ENCODE assay signal across 8 cellular contexts in the genomic region with DNA sequence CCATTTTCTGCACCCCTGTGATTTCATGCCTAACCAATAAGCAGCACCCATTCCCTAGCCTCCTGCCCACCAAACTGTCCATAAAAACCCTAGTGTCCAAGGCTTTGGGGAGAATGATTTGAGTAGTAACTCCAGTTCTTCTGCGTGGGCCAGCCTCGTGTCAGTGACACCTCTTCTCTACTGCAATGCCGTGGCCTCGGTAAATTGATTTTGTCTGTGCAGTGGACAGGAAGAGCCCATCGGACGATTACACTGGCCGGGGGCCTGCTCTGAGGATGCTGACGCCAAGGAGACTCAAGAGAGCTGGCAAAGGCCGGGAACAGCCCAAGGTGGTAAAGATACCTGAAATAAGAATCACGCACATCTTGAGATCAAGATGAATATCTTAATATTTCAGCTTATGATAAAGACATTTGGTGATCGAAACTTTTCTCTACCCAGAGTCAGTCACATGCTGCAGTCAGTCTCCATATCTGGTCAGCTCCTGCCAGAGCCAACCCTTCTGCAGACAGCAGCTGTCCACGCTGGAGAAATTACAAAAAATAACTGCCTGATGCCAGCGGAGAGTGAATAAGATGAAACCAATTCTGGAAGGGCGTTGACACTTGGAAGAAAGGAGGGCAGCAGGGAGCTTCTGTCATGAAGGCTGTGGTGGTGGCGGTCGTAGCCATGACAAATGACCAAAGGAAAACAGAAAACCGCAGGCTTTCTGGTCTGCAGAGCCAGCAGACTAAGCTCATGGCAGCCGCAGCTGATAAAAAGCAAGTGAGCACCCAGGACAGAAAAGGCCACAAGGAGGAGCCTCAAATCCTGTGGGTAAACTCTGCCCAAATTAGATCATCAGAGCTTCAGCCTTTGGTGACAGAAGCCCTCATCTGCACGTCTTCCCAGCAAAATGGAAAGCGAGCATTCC. TPM values are rescaled to one million over a fixed set of nuclear protein-coding genes. Genes with fewer than 3 reads are reported as not detected.
DNase-seq lines count a peak whose midpoint lies in the region; ATAC-seq and TF ChIP-seq lines count a peak whose summit lies in the region.

No MANE protein-coding gene starts in this region.

- TF ChIP-seq EP300 in esophagus muscularis mucosa (IDR thresholded peaks at IDR 0.05) = no peak

- no peak overlapping the region for H3K9ac ChIP-seq in BLaER1
- peak overlapping the region; percentile 30; the same call in 1 of the 2 replicates for H3K9ac ChIP-seq in OCI-LY3 (ENCODE audit: low read length)

- H3K9me3 ChIP-seq in BLaER1 (no peaks in the 10 kb centered on the region), OCI-LY3 (ENCODE audit: insufficient read depth, low read length) (no peaks in the 10 kb centered on the region), esophagus muscularis mucosa (no peaks in the 10 kb centered on the region), gastrocnemius medialis (no peaks in the 10 kb centered on the region)

- H3K4me2 ChIP-seq in BLaER1 (peak overlapping the region; percentile 95), OCI-LY3 (ENCODE audit: low read length) (peak overlapping the region; percentile 48)

- WGBS in esophagus muscularis mucosa = 58% methylated on average over 16 of the region's 20 CpGs

- H2AFZ ChIP-seq in OCI-LY3 (ENCODE audit: low read depth, low read length) = no peak overlapping the region

- no peak overlapping the region for H3K4me3 ChIP-seq in BLaER1
- peak overlapping the region; percentile 15; the same call in 1 of the 2 replicates for H3K4me3 ChIP-seq in OCI-LY3 (ENCODE audit: low read length)
- no peak overlapping the region for H3K4me3 ChIP-seq in esophagus muscularis mucosa
- peak overlapping the region in 2 of 4 donors; percentile 14 to 42 for H3K4me3 ChIP-seq in gastrocnemius medialis

- H3K27me3 ChIP-seq in BLaER1 = no peaks in the 10 kb centered on the region
- H3K27me3 ChIP-seq in OCI-LY3 (ENCODE audit: low read depth, low read length) = no peaks in the 10 kb centered on the region
- peaks cover 0 to 9% (median 0%) of the 10 kb centered on the region in 4 donors for H3K27me3 ChIP-seq in esophagus muscularis mucosa
- H3K27me3 ChIP-seq in gastrocnemius medialis = no peaks in the 10 kb centered on the region

- no peak for TF ChIP-seq POLR2A in esophagus muscularis mucosa (IDR thresholded peaks at IDR 0.05; ENCODE audit: low read depth)
- no peak for TF ChIP-seq POLR2A in gastrocnemius medialis (IDR thresholded peaks at IDR 0.05)

- no peaks in the 10 kb centered on the region for H4K20me1 ChIP-seq in BLaER1
- H4K20me1 ChIP-seq in OCI-LY3 (ENCODE audit: insufficient read depth, low read length) = no peaks in the 10 kb centered on the region

- no peaks in the 10 kb centered on the region for H3K36me3 ChIP-seq in BLaER1
- H3K36me3 ChIP-seq in OCI-LY3 (replicated peaks; ENCODE audit: low read depth, low read length) = peaks cover 3% of the 10 kb centered on the region
- no peaks in the 10 kb centered on the region for H3K36me3 ChIP-seq in esophagus muscularis mucosa
- H3K36me3 ChIP-seq in gastrocnemius medialis = no peaks in the 10 kb centered on the region

- TF ChIP-seq CTCF in OCI-LY3 (IDR thresholded peaks at IDR 0.05; ENCODE audit: low read depth, low read length) = peak; percentile 55
- peak; percentile 28 to 48 (median 45) for TF ChIP-seq CTCF in esophagus muscularis mucosa (IDR thresholded peaks at IDR 0.05)
- TF ChIP-seq CTCF in gastrocnemius medialis (IDR thresholded peaks at IDR 0.05 in 4 of 5, conservative IDR thresholded peaks at IDR 0.05 in 1 of 5) = peak in 4 of 5 experiments; percentile 26 to 46 (median 32)

- no peaks in the 10 kb centered on the region for H3K79me2 ChIP-seq in OCI-LY3 (ENCODE audit: low read length)

- in situ Hi-C loops in gastrocnemius medialis (cut with MboI; ENCODE audit: low sequenced_read_pairs in 4 of 4) = loop anchor here in 3 of 4 donors (25.0 kb wide), 2 partner anchors 95 to 330 kb away; no protein-coding TSS in a partner anchor

- DNase-seq in esophagus muscularis mucosa (ENCODE audit: extremely low spot score) (no peak), gastrocnemius medialis (peak in 1 of 2 donors; percentile 25)
- no peak for DNase-seq in stimulated activated CD4-positive, alpha-beta T cell treated with anti-CD3 and anti-CD28 coated beads, Interleukin-1b, Interleukin-23, amount 100 ng/mL, for 48 hours

- H3K27ac ChIP-seq in BLaER1 (no peak overlapping the region), OCI-LY3 (ENCODE audit: low read length) (peak overlapping the region; percentile 100), esophagus muscularis mucosa (replicated peaks in 1 of 4) (no peak overlapping the region), gastrocnemius medialis (peak overlapping the region in 3 of 4 donors; percentile 19 to 49 (median 28))

- H3K4me1 ChIP-seq in BLaER1 (peaks cover 77% of the 10 kb centered on the region), OCI-LY3 (ENCODE audit: low read length) (peaks cover 92% of the 10 kb centered on the region), esophagus muscularis mucosa (peaks cover 4 to 12% (median 8%) of the 10 kb centered on the region in 4 donors), gastrocnemius medialis (peaks cover 9 to 12% of the 10 kb centered on the region in 2 donors)

- ATAC-seq in GM21786 (IDR thresholded peaks at IDR 0.05; ENCODE audit: unreplicated experiment) = peak; percentile 42
- peak; percentile 78 to 85 for ATAC-seq in gastrocnemius medialis
- no peak for ATAC-seq in GM18870 (IDR thresholded peaks at IDR 0.05; ENCODE audit: unreplicated experiment)
- ATAC-seq in GM18868 (IDR thresholded peaks at IDR 0.05; ENCODE audit: unreplicated experiment) = no peak

- intact Hi-C loops in esophagus muscularis mucosa (cut with DNase I) = loop anchor here (5.0 kb wide), 1 partner anchor 70 kb away; no protein-coding TSS in a partner anchor
- intact Hi-C loops in gastrocnemius medialis (cut with DNase I; ENCODE audit: low total_unique reads) = loop anchor here (2.0 kb wide), 1 partner anchor 46 kb away; a partner anchor contains a TSS

RNA-seq across cellular contexts. Expression of a gene that starts 29.1 kb away (rescaled TPM):
- total RNA-seq in esophagus muscularis mucosa (under 1 TPM in 3 of 4 donors, not detected in 1; 0.50 to 0.78 (median 0.57) TPM), gastrocnemius medialis (under 1 TPM in 1 of 4 donors, not detected in 3; 0.29 TPM)

RNA-seq across cellular contexts. Expression of a gene that starts 46.7 kb away (rescaled TPM):
- total RNA-seq in esophagus muscularis mucosa (10 to 100 TPM in 1 of 4 donors, 1 to 10 TPM in 3; 5.4 to 11.1 (median 7.1) TPM), gastrocnemius medialis (10 to 100 TPM in 2 of 4 donors, 1 to 10 TPM in 2; 8.3 to 16.1 (median 12.4) TPM)

Comparison
In these comparisons a context has a peak if more than half of its experiments do, and no peak if none do; other contexts are left out.
1. H3K27ac ChIP-seq: peak in OCI-LY3 (single experiment) and gastrocnemius medialis (3 of 4); none in BLaER1 (single experiment) and esophagus muscularis mucosa (0 of 4).
2. ATAC-seq: peak in GM21786 (single experiment) and gastrocnemius medialis (2 of 2); none in GM18870 (single experiment) and GM18868 (single experiment).
3. Peak in every context shown above with its lines, with median percentiles within 50 percentile points of each other: CTCF ChIP-seq.